ENCODE assay signal across 13 cellular contexts in the genomic region with DNA sequence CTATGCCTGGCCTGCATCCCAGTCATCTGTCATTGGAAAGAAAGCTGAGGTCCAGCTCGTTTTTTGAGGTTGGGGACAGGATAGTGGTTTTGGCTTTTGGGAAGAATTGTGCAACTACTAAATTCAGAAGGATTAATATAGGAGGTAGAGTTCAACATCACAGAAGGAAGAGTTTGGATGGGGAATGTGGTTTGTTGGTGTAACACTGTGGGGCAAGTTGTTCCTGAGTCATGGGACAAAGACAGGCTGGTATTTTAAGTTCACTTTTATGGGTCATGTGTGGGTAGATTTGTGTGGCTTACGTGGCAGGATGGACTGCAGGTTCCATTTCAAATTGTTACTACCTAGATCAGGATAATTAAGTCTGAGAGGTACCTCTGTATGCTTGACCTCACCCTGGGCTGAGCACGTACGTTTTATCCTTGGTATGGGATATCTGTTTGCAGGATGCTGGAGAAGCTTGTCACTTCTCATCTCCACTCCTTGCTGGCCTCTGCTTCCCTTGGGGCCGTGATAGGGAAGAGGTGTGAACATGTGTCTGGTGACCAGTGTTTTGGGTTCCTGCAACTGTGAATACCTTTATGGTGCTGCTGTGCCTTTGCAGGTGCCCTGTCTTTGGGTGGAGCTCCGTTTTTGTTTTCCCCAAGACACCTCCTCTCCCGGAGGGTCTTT.
A peak's percentile ranks its signal among the peaks of the same experiment; 100 is the strongest.
DNase-seq lines count a peak whose midpoint lies in the region; ATAC-seq and TF ChIP-seq lines count a peak whose summit lies in the region.
"Had no signal": no experiment of that assay in that cellular context is flagged by ENCODE, and none has a peak within 500 bp of the region (broad histone marks: within the 10 kb centered on the region; RNA-seq: fewer than 3 reads in every experiment).

No MANE protein-coding gene starts in this region.

- H3K36me3 Mint-ChIP-seq in WTC11, result peaks cover 13% of the 10 kb centered on the region

- peaks cover 91% of the 10 kb centered on the region for H3K4me1 Mint-ChIP-seq in WTC11

- H3K27me3 ChIP-seq in esophagus squamous epithelium (no peaks in the 10 kb centered on the region), hepatocyte (no peaks in the 10 kb centered on the region)
- H3K27me3 ChIP-seq: thyroid gland had no signal

- no peaks in the 10 kb centered on the region for H3K9me2 ChIP-seq in hepatocyte (replicated peaks; ENCODE audit: insufficient read depth)

- TF ChIP-seq CTCF in AG10803 (conservative IDR thresholded peaks at IDR 0.05; ENCODE audit: low read length) (no peak), WTC11 (IDR thresholded peaks at IDR 0.05) (no peak), esophagus squamous epithelium (IDR thresholded peaks at IDR 0.05) (no peak), hepatocyte (IDR thresholded peaks at IDR 0.05; ENCODE audit: poor library complexity) (no peak)

- no peaks in the 10 kb centered on the region for H3K27me3 Mint-ChIP-seq in WTC11 (ENCODE audit: low read depth)
- H3K27me3 Mint-ChIP-seq: T-helper 17 cell had no signal

- H3K9me3 ChIP-seq in esophagus squamous epithelium (peaks cover 0 to 18% (median 8%) of the 10 kb centered on the region in 3 donors), hepatocyte (ENCODE audit: low read depth) (peaks cover 14% of the 10 kb centered on the region)

- peaks cover 0 to 5% (median 0%) of the 10 kb centered on the region in 3 donors for H3K36me3 ChIP-seq in esophagus squamous epithelium
- H3K36me3 ChIP-seq in hepatocyte (replicated peaks; ENCODE audit: insufficient read depth, low read depth), result no peaks in the 10 kb centered on the region
- H3K36me3 ChIP-seq: thyroid gland had no signal

- peaks cover 6% of the 10 kb centered on the region for H3K9me3 Mint-ChIP-seq in WTC11

- peaks cover 61% of the 10 kb centered on the region for H3K79me2 ChIP-seq in hepatocyte

- H3K27ac ChIP-seq in esophagus squamous epithelium (peak overlapping the region in 1 of 4 donors; percentile 32), hepatocyte (no peak overlapping the region)

- peaks cover 5% of the 10 kb centered on the region for H4K20me1 ChIP-seq in hepatocyte (ENCODE audit: insufficient read depth, poor library complexity, severe bottlenecking)

- ATAC-seq in WTC11, result no peak
- ATAC-seq: T-helper 17 cell had no signal

- H3K4me3 Mint-ChIP-seq in WTC11, result no peak overlapping the region
- H3K4me3 Mint-ChIP-seq: T-helper 17 cell had no signal

- no peak overlapping the region for H3K4me3 ChIP-seq in AG10803 (ENCODE audit: low read length)
- H3K4me3 ChIP-seq in esophagus squamous epithelium, result no peak overlapping the region
- no peak overlapping the region for H3K4me3 ChIP-seq in hepatocyte
- H3K4me3 ChIP-seq: thyroid gland had no signal

- H3K4me2 ChIP-seq in hepatocyte, result no peak overlapping the region

- H3K27ac Mint-ChIP-seq in WTC11, result peak overlapping the region; percentile 70; the same call in 1 of the 2 replicates

- intact Hi-C loops in esophagus squamous epithelium (cut with DNase I), result no loop called here

- DNase-seq in AG10803 (ENCODE audit: low read depth), result peak; percentile 51
- DNase-seq in GM03348 (ENCODE audit: low spot score), result peak; percentile 13
- DNase-seq in WTC11 (ENCODE audit: low spot score), result no peak
- DNase-seq in islet precursor cell, result peak; percentile 28
- no peak for DNase-seq in effector CD8-positive, alpha-beta T cell (lab: John Stamatoyannopoulos, UW)
- no peak for DNase-seq in esophagus squamous epithelium (lab: John Stamatoyannopoulos, UW)
- DNase-seq in hepatocyte (ENCODE audit: low spot score), result no peak
- DNase-seq in dedifferentiated amniotic fluid mesenchymal stem cell (ENCODE audit: extremely low spot score), result no peak
- DNase-seq: DND-41, NCI-H2029, NCI-H82, T-helper 17 cell, thyroid gland had no signal

- POLR2A ChIA-PET in WTC11 (lab: Charles Lee), result no interaction called here

- WGBS in esophagus squamous epithelium, 2 donors, result 75 to 79% methylated on average over 7 of the region's 7 CpGs
- WGBS in hepatocyte (ENCODE audit: low lambda C conversion rate, missing lambda C conversion rate), result 89% methylated on average over 7 of the region's 7 CpGs

- CTCF ChIA-PET in WTC11 (lab: Charles Lee), result no interaction called here

- H2AFZ ChIP-seq in hepatocyte, result no peak overlapping the region

- no peak for TF ChIP-seq POLR2A in esophagus squamous epithelium (IDR thresholded peaks at IDR 0.05)

- H3K4me1 ChIP-seq in esophagus squamous epithelium (peaks cover 0 to 63% (median 9%) of the 10 kb centered on the region in 3 donors), hepatocyte (ENCODE audit: insufficient read depth) (no peaks in the 10 kb centered on the region)

TF ChIP-seq in WTC11, 78 proteins besides CTCF, POLR2A, EP300 and RAD21:
- TF ChIP-seq ELF4 (CRISPR knock-in tag; IDR thresholded peaks at IDR 0.05; ENCODE audit: low read depth) (no peak), ZSCAN18 (CRISPR knock-in tag; IDR thresholded peaks at IDR 0.05) (no peak), CDX4 (CRISPR knock-in tag; IDR thresholded peaks at IDR 0.05; ENCODE audit: borderline replicate concordance) (no peak), ZNF396 (CRISPR knock-in tag; IDR thresholded peaks at IDR 0.05; ENCODE audit: borderline replicate concordance) (no peak), PRRX2 (CRISPR knock-in tag; IDR thresholded peaks at IDR 0.05) (no peak)
- TF ChIP-seq, protein P1, sequence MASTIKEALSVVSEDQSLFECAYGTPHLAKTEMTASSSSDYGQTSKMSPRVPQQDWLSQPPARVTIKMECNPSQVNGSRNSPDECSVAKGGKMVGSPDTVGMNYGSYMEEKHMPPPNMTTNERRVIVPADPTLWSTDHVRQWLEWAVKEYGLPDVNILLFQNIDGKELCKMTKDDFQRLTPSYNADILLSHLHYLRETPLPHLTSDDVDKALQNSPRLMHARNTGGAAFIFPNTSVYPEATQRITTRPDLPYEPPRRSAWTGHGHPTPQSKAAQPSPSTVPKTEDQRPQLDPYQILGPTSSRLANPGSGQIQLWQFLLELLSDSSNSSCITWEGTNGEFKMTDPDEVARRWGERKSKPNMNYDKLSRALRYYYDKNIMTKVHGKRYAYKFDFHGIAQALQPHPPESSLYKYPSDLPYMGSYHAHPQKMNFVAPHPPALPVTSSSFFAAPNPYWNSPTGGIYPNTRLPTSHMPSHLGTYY (CRISPR knock-in tag; IDR thresholded peaks at IDR 0.05), result no peak
- TF ChIP-seq, protein P2, sequence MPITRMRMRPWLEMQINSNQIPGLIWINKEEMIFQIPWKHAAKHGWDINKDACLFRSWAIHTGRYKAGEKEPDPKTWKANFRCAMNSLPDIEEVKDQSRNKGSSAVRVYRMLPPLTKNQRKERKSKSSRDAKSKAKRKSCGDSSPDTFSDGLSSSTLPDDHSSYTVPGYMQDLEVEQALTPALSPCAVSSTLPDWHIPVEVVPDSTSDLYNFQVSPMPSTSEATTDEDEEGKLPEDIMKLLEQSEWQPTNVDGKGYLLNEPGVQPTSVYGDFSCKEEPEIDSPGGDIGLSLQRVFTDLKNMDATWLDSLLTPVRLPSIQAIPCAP (CRISPR knock-in tag; IDR thresholded peaks at IDR 0.05), result no peak

Comparison
In these comparisons a context has a peak if more than half of its experiments do, and no peak if none do; other contexts are left out.
1. DNase-seq: peak in AG10803 (single experiment), GM03348 (single experiment) and islet precursor cell (single experiment); none in WTC11 (single experiment), effector CD8-positive, alpha-beta T cell (single experiment), esophagus squamous epithelium (single experiment), hepatocyte (single experiment) and dedifferentiated amniotic fluid mesenchymal stem cell (single experiment).